In genomic region chr20:44206132-44206531, GRCh38 we compare ENCODE assay signal across 1 cellular context.
TF ChIP-seq lines count a peak whose summit lies in the region.

No MANE protein-coding gene starts in this region.

TF ChIP-seq in GM23338, 12 proteins besides CTCF, POLR2A, EP300 and RAD21 (continued from another document):
- TF ChIP-seq REST (IDR thresholded peaks at IDR 0.05; ENCODE audit: unreplicated experiment), result no peak
- no peak for TF ChIP-seq EZH2phosphoT487 (IDR thresholded peaks at IDR 0.05; ENCODE audit: unreplicated experiment)
- no peak for TF ChIP-seq NANOG (IDR thresholded peaks at IDR 0.05; ENCODE audit: borderline replicate concordance)
- TF ChIP-seq ZNF114 (CRISPR knock-in tag; IDR thresholded peaks at IDR 0.05), result no peak
- TF ChIP-seq, protein P1, sequence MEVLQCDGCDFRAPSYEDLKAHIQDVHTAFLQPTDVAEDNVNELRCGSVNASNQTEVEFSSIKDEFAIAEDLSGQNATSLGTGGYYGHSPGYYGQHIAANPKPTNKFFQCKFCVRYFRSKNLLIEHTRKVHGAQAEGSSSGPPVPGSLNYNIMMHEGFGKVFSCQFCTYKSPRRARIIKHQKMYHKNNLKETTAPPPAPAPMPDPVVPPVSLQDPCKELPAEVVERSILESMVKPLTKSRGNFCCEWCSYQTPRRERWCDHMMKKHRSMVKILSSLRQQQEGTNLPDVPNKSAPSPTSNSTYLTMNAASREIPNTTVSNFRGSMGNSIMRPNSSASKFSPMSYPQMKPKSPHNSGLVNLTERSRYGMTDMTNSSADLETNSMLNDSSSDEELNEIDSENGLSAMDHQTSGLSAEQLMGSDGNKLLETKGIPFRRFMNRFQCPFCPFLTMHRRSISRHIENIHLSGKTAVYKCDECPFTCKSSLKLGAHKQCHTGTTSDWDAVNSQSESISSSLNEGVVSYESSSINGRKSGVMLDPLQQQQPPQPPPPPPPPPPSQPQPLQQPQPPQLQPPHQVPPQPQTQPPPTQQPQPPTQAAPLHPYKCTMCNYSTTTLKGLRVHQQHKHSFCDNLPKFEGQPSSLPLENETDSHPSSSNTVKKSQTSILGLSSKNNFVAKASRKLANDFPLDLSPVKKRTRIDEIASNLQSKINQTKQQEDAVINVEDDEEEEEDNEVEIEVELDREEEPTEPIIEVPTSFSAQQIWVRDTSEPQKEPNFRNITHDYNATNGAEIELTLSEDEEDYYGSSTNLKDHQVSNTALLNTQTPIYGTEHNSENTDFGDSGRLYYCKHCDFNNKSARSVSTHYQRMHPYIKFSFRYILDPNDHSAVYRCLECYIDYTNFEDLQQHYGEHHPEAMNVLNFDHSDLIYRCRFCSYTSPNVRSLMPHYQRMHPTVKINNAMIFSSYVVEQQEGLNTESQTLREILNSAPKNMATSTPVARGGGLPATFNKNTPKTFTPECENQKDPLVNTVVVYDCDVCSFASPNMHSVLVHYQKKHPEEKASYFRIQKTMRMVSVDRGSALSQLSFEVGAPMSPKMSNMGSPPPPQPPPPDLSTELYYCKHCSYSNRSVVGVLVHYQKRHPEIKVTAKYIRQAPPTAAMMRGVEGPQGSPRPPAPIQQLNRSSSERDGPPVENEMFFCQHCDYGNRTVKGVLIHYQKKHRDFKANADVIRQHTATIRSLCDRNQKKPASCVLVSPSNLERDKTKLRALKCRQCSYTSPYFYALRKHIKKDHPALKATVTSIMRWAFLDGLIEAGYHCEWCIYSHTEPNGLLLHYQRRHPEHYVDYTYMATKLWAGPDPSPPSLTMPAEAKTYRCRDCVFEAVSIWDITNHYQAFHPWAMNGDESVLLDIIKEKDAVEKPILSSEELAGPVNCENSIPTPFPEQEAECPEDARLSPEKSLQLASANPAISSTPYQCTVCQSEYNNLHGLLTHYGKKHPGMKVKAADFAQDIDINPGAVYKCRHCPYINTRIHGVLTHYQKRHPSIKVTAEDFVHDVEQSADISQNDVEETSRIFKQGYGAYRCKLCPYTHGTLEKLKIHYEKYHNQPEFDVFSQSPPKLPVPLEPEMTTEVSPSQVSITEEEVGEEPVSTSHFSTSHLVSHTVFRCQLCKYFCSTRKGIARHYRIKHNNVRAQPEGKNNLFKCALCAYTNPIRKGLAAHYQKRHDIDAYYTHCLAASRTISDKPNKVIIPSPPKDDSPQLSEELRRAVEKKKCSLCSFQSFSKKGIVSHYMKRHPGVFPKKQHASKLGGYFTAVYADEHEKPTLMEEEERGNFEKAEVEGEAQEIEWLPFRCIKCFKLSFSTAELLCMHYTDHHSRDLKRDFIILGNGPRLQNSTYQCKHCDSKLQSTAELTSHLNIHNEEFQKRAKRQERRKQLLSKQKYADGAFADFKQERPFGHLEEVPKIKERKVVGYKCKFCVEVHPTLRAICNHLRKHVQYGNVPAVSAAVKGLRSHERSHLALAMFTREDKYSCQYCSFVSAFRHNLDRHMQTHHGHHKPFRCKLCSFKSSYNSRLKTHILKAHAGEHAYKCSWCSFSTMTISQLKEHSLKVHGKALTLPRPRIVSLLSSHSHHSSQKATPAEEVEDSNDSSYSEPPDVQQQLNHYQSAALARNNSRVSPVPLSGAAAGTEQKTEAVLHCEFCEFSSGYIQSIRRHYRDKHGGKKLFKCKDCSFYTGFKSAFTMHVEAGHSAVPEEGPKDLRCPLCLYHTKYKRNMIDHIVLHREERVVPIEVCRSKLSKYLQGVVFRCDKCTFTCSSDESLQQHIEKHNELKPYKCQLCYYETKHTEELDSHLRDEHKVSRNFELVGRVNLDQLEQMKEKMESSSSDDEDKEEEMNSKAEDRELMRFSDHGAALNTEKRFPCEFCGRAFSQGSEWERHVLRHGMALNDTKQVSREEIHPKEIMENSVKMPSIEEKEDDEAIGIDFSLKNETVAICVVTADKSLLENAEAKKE (CRISPR knock-in tag; IDR thresholded peaks at IDR 0.05), result no peak
- no peak for TF ChIP-seq CREB1 (CRISPR knock-in tag; IDR thresholded peaks at IDR 0.05; ENCODE audit: low read depth)
